In genomic region chr12:102053062-102053349, GRCh38 we compare ENCODE assay signal across 24 cellular contexts.
"Had no signal": no experiment of that assay in that cellular context is flagged by ENCODE, and none has a peak within 500 bp of the region (broad histone marks: within the 10 kb centered on the region; RNA-seq: fewer than 3 reads in every experiment).

No MANE protein-coding gene starts in this region.

- H3K36me3 ChIP-seq: breast epithelium, pancreas, prostate gland had no signal

- H3K9me3 Mint-ChIP-seq: activated B cell treated with CpG ODN at 0.5 μM for 24 hours; activated CD8-positive, alpha-beta T cell treated with anti-CD3 and anti-CD28 coated beads for 36 hours; activated naive CD4-positive, alpha-beta T cell treated with anti-CD3 and anti-CD28 coated beads, Interleukin-2, amount 50 U/mL, for 72 hours; activated T-cell treated with anti-CD3 and anti-CD28 coated beads, Interleukin-2, amount 50 U/mL, for 4 hours; activated T-helper 17 cell treated with anti-CD3 and anti-CD28 coated beads, Interleukin-2, amount 50 U/mL, for 72 hours; endodermal cell; immature natural killer cell; stimulated activated naive CD8-positive, alpha-beta T cell treated with anti-CD3 and anti-CD28 coated beads, Interleukin-15, Interleukin-2, amounts not matched to agents 100 ng/mL and 50 ng/mL, for 24 hours had no signal

- H3K27ac Mint-ChIP-seq: activated B cell treated with CpG ODN at 0.5 μM for 24 hours; activated CD8-positive, alpha-beta T cell treated with anti-CD3 and anti-CD28 coated beads for 36 hours; activated naive CD4-positive, alpha-beta T cell treated with anti-CD3 and anti-CD28 coated beads, Interleukin-2, amount 50 U/mL, for 72 hours; activated T-helper 17 cell treated with anti-CD3 and anti-CD28 coated beads, Interleukin-2, amount 50 U/mL, for 72 hours; endodermal cell; nephron progenitor cell; stimulated activated naive CD8-positive, alpha-beta T cell treated with anti-CD3 and anti-CD28 coated beads, Interleukin-15, Interleukin-2, amounts not matched to agents 100 ng/mL and 50 ng/mL, for 24 hours had no signal

- DNase-seq: activated B cell treated with CpG ODN at 0.5 μM for 24 hours; activated CD4-positive, alpha-beta T cell treated with anti-CD3 and anti-CD28 coated beads, Interleukin-2, amount 50 U/mL, for 1 hour; activated CD8-positive, alpha-beta T cell treated with anti-CD3 and anti-CD28 coated beads for 36 hours; activated gamma-delta T cell treated with Interleukin-2 at 50 U/mL for 16 hours; activated T-cell treated with anti-CD3 and anti-CD28 coated beads, Interleukin-2, amount 50 U/mL, for 4 hours; central memory CD4-positive, alpha-beta T cell; endodermal cell; foreskin fibroblast; immature natural killer cell; mesendoderm; nephron progenitor cell; retina; T-helper 2 cell had no signal

- FAIRE-seq: pancreas had no signal

- H3K27ac ChIP-seq: heart left ventricle, left lung, pancreas, prostate gland, upper lobe of left lung had no signal

- H3K4me1 ChIP-seq: breast epithelium, pancreas, prostate gland had no signal

- H3K4me3 Mint-ChIP-seq: activated B cell treated with CpG ODN at 0.5 μM for 24 hours; activated CD8-positive, alpha-beta T cell treated with anti-CD3 and anti-CD28 coated beads for 36 hours; activated T-cell treated with anti-CD3 and anti-CD28 coated beads, Interleukin-2, amount 50 U/mL, for 4 hours; activated T-helper 17 cell treated with anti-CD3 and anti-CD28 coated beads, Interleukin-2, amount 50 U/mL, for 72 hours; endodermal cell; immature natural killer cell; nephron progenitor cell; stimulated activated naive CD8-positive, alpha-beta T cell treated with anti-CD3 and anti-CD28 coated beads, Interleukin-15, Interleukin-2, amounts not matched to agents 100 ng/mL and 50 ng/mL, for 24 hours had no signal

- H3K4me3 ChIP-seq: breast epithelium, heart left ventricle, left lung, lung, pancreas, prostate gland, spleen, upper lobe of left lung had no signal

- H3K4me1 Mint-ChIP-seq: nephron progenitor cell had no signal

- ATAC-seq: activated CD8-positive, alpha-beta T cell treated with anti-CD3 and anti-CD28 coated beads for 36 hours; activated naive CD4-positive, alpha-beta T cell treated with anti-CD3 and anti-CD28 coated beads, Interleukin-2, amount 50 U/mL, for 72 hours; activated T-cell treated with anti-CD3 and anti-CD28 coated beads, Interleukin-2, amount 50 U/mL, for 4 hours; activated T-helper 17 cell treated with anti-CD3 and anti-CD28 coated beads, Interleukin-2, amount 50 U/mL, for 72 hours; pancreas had no signal

- H3K9me3 ChIP-seq: breast epithelium, heart left ventricle, left lung, pancreas, prostate gland, spleen, upper lobe of left lung had no signal

- H3K27me3 Mint-ChIP-seq: activated B cell treated with CpG ODN at 0.5 μM for 24 hours; activated CD8-positive, alpha-beta T cell treated with anti-CD3 and anti-CD28 coated beads for 36 hours; activated T-helper 17 cell treated with anti-CD3 and anti-CD28 coated beads, Interleukin-2, amount 50 U/mL, for 72 hours; stimulated activated naive CD8-positive, alpha-beta T cell treated with anti-CD3 and anti-CD28 coated beads, Interleukin-15, Interleukin-2, amounts not matched to agents 100 ng/mL and 50 ng/mL, for 24 hours had no signal
